Comparison of ENCODE assay signal across 8 cellular contexts in genomic region chr18:35582899-35583558, GRCh38. TPM values are rescaled to one million over a fixed set of nuclear protein-coding genes. Genes with fewer than 3 reads are reported as not detected.
DNase-seq lines count a peak whose midpoint lies in the region; ATAC-seq and TF ChIP-seq lines count a peak whose summit lies in the region.

No MANE protein-coding gene starts in this region.

- DNase-seq in A673 (ENCODE audit: low spot score) (peak; percentile 53), GM23338 (ENCODE audit: low spot score) (peak; percentile 17), hepatocyte (ENCODE audit: low spot score) (peak; percentile 44), HK-2 (ENCODE audit: unreplicated experiment) (no peak)
- no peak for DNase-seq in activated CD4-positive, alpha-beta T cell treated with anti-CD3 and anti-CD28 coated beads, Interleukin-2, amount 50 U/mL, for 1 hour

- peaks cover 41% of the 10 kb centered on the region for H3K36me3 Mint-ChIP-seq in GM23338 (ENCODE audit: low read depth)

- CTCF ChIA-PET in A673 (lab: Charles Lee): no interaction called here

- H2AFZ ChIP-seq in GM23338 (no peak overlapping the region), SU-DHL-6 (ENCODE audit: low read depth, low read length, severe bottlenecking) (no peak overlapping the region), hepatocyte (no peak overlapping the region)

- peaks cover 61% of the 10 kb centered on the region for H3K79me2 ChIP-seq in GM23338 (replicated peaks; ENCODE audit: insufficient read depth)
- H3K79me2 ChIP-seq in SU-DHL-6 (ENCODE audit: insufficient read depth, low read length): no peaks in the 10 kb centered on the region
- peaks cover 63% of the 10 kb centered on the region for H3K79me2 ChIP-seq in hepatocyte

- H3K4me1 ChIP-seq in A673 (ENCODE audit: insufficient read depth, low read length, poor library complexity, severe bottlenecking) (no peaks in the 10 kb centered on the region), GM23338 (ENCODE audit: insufficient read depth) (peaks cover 18% of the 10 kb centered on the region), hepatocyte (ENCODE audit: insufficient read depth) (peaks cover 18% of the 10 kb centered on the region), subcutaneous abdominal adipose tissue (ENCODE audit: control insufficient read depth in 5 of 5, insufficient read depth in 5 of 5, low read length in 5 of 5) (peaks cover 0 to 28% (median 26%) of the 10 kb centered on the region in 5 donors)

- H3K9me2 ChIP-seq in GM23338 (ENCODE audit: insufficient read depth) (no peaks in the 10 kb centered on the region), SU-DHL-6 (replicated peaks; ENCODE audit: insufficient read depth, low read length) (no peaks in the 10 kb centered on the region), hepatocyte (replicated peaks; ENCODE audit: insufficient read depth) (no peaks in the 10 kb centered on the region)

- BruUV-seq in A673 (replicated peaks; lab: Mats Ljungman, UMichigan): no TSS peak

- no peak overlapping the region for H3K4me3 ChIP-seq in A673 (ENCODE audit: low read depth, low read length, poor library complexity, severe bottlenecking)
- peak overlapping the region; percentile 96 for H3K4me3 ChIP-seq in GM23338
- no peak overlapping the region for H3K4me3 ChIP-seq in SU-DHL-6 (ENCODE audit: insufficient read depth, low read length, poor library complexity, severe bottlenecking)
- peak overlapping the region; percentile 90 for H3K4me3 ChIP-seq in hepatocyte
- peak overlapping the region; percentile 79 to 82 (median 80) for H3K4me3 ChIP-seq in subcutaneous abdominal adipose tissue (ENCODE audit: low read depth in 1 of 5, low read length in 5 of 5)

- ATAC-seq in GM23338 (no peak), HG02852 (IDR thresholded peaks at IDR 0.05; ENCODE audit: unreplicated experiment) (no peak)

- H3K9me3 Mint-ChIP-seq in GM23338: peaks cover 35% of the 10 kb centered on the region

- no peaks in the 10 kb centered on the region for H3K36me3 ChIP-seq in A673 (ENCODE audit: insufficient read depth, low read length, poor library complexity, severe bottlenecking)
- peaks cover 8% of the 10 kb centered on the region for H3K36me3 ChIP-seq in GM23338 (ENCODE audit: insufficient read depth)
- 0 out of 2 replicates have a peak, but pooled peaks cover 5% of the 10 kb centered on the region for H3K36me3 ChIP-seq in SU-DHL-6 (ENCODE audit: low read length)
- H3K36me3 ChIP-seq in hepatocyte (replicated peaks; ENCODE audit: insufficient read depth, low read depth): no peaks in the 10 kb centered on the region
- peaks cover 0 to 5% (median 0%) of the 10 kb centered on the region in 5 donors for H3K36me3 ChIP-seq in subcutaneous abdominal adipose tissue (ENCODE audit: control insufficient read depth in 5 of 5, insufficient read depth in 5 of 5, low read length in 5 of 5)

- H3K27me3 Mint-ChIP-seq in GM23338 (ENCODE audit: insufficient read depth, low read depth, poor library complexity): no peaks in the 10 kb centered on the region

- H3K9me3 ChIP-seq in A673 (ENCODE audit: low read depth, low read length, poor library complexity, severe bottlenecking) (peaks cover 15% of the 10 kb centered on the region), SU-DHL-6 (ENCODE audit: insufficient read depth, low read length) (no peaks in the 10 kb centered on the region), hepatocyte (ENCODE audit: low read depth) (peaks cover 12% of the 10 kb centered on the region), subcutaneous abdominal adipose tissue (ENCODE audit: control insufficient read depth in 5 of 5, low read length in 5 of 5) (peaks cover 0 to 5% (median 3%) of the 10 kb centered on the region in 5 donors)

- POLR2A ChIA-PET in A673 (lab: Charles Lee; ENCODE audit: low non-redundant PET): no interaction called here

- intact Hi-C loops in A673 (cut with micrococcal nuclease; ENCODE audit: unreplicated experiment): no loop called here

- no peaks in the 10 kb centered on the region for H3F3A ChIP-seq in GM23338 (replicated peaks; ENCODE audit: low read depth)
- H3F3A ChIP-seq in SU-DHL-6 (ENCODE audit: insufficient read depth): peaks cover 21% of the 10 kb centered on the region

- 24% methylated on average over 6 of the region's 6 CpGs for WGBS in hepatocyte (ENCODE audit: low lambda C conversion rate, missing lambda C conversion rate)

- H3K4me2 ChIP-seq in GM23338 (peak overlapping the region; percentile 98), SU-DHL-6 (ENCODE audit: low read depth, low read length, poor library complexity, severe bottlenecking) (peak overlapping the region; percentile 71), hepatocyte (peak overlapping the region; percentile 86)

- TF ChIP-seq CTCF in A673 (conservative IDR thresholded peaks at IDR 0.05; ENCODE audit: low read depth, low read length) (no peak), GM23338 (conservative IDR thresholded peaks at IDR 0.05; ENCODE audit: low read depth in 2 of 2) (no peak), SU-DHL-6 (IDR thresholded peaks at IDR 0.05; ENCODE audit: insufficient read depth, low read length, poor library complexity, severe bottlenecking) (no peak), hepatocyte (IDR thresholded peaks at IDR 0.05; ENCODE audit: poor library complexity) (no peak)

- H3K4me1 Mint-ChIP-seq in GM23338: peaks cover 13% of the 10 kb centered on the region

- H4K20me1 ChIP-seq in GM23338 (replicated peaks; ENCODE audit: insufficient read depth) (peaks cover 6% of the 10 kb centered on the region), SU-DHL-6 (ENCODE audit: low read depth, low read length) (peaks cover 3% of the 10 kb centered on the region; the same call in 1 of the 2 replicates), hepatocyte (ENCODE audit: insufficient read depth, poor library complexity, severe bottlenecking) (peaks cover 11% of the 10 kb centered on the region)

- peaks cover 12% of the 10 kb centered on the region for H3K27me3 ChIP-seq in A673 (replicated peaks; ENCODE audit: insufficient read depth, low read depth, low read length, poor library complexity)
- H3K27me3 ChIP-seq in GM23338 (ENCODE audit: insufficient read depth): peaks cover 25% of the 10 kb centered on the region
- H3K27me3 ChIP-seq in SU-DHL-6 (ENCODE audit: low read length): no peaks in the 10 kb centered on the region
- H3K27me3 ChIP-seq in hepatocyte: no peaks in the 10 kb centered on the region
- H3K27me3 ChIP-seq in subcutaneous abdominal adipose tissue (ENCODE audit: control insufficient read depth in 5 of 5, insufficient read depth in 4 of 5, low read length in 5 of 5): no peaks in the 10 kb centered on the region

- peak overlapping the region; percentile 76 for H3K4me3 Mint-ChIP-seq in GM23338

- no peak overlapping the region for H3K27ac ChIP-seq in A673 (ENCODE audit: low read depth, low read length, poor library complexity, severe bottlenecking)
- no peak overlapping the region for H3K27ac ChIP-seq in GM23338 (ENCODE audit: low read depth)
- H3K27ac ChIP-seq in SU-DHL-6 (ENCODE audit: low read depth, low read length): no peak overlapping the region
- H3K27ac ChIP-seq in hepatocyte: peak overlapping the region; percentile 89
- H3K27ac ChIP-seq in subcutaneous abdominal adipose tissue (ENCODE audit: low read depth, low read length): no peak overlapping the region

- H3K9ac ChIP-seq in SU-DHL-6 (ENCODE audit: low read length) (no peak overlapping the region), subcutaneous abdominal adipose tissue (ENCODE audit: low read length in 5 of 5) (peak overlapping the region in 3 of 5 donors; percentile 8 to 87 (median 86))

- no peak overlapping the region for H3K27ac Mint-ChIP-seq in GM23338

TF ChIP-seq in GM23338, 12 proteins besides CTCF, POLR2A, EP300 and RAD21:
- TF ChIP-seq, protein P1, sequence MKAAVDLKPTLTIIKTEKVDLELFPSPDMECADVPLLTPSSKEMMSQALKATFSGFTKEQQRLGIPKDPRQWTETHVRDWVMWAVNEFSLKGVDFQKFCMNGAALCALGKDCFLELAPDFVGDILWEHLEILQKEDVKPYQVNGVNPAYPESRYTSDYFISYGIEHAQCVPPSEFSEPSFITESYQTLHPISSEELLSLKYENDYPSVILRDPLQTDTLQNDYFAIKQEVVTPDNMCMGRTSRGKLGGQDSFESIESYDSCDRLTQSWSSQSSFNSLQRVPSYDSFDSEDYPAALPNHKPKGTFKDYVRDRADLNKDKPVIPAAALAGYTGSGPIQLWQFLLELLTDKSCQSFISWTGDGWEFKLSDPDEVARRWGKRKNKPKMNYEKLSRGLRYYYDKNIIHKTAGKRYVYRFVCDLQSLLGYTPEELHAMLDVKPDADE (IDR thresholded peaks at IDR 0.05): no peak
- TF ChIP-seq ZNF331 (CRISPR knock-in tag; IDR thresholded peaks at IDR 0.05; ENCODE audit: low read depth): no peak
- TF ChIP-seq NANOG (IDR thresholded peaks at IDR 0.05; ENCODE audit: borderline replicate concordance): no peak

RNA-seq across cellular contexts. Expression of gene GALNT1, which starts 1.5 kb away (rescaled TPM):
- 25.6 and 30.7 TPM in 2 replicates for total RNA-seq in A673 (2021)
- 60.8 and 67.4 TPM in 2 replicates for total RNA-seq in GM23338 (2014; rRNA removed; shearing (Covaris generic))
- polyA plus RNA-seq in GM23338 (2016; fragmentation: Nextera tagmentation; extraction: Ambion mirVana): 36.4 and 37.4 TPM in 2 replicates
- 222 and 231 TPM in 2 replicates for total RNA-seq in hepatocyte
- polyA plus RNA-seq in hepatocyte: 240 and 271 TPM in 2 replicates

Comparison
In these comparisons a context has a peak if more than half of its experiments do, and no peak if none do; other contexts are left out.
1. DNase-seq: peak in A673 (single experiment), GM23338 (single experiment) and hepatocyte (single experiment); none in HK-2 (single experiment) and activated CD4-positive, alpha-beta T cell treated with anti-CD3 and anti-CD28 coated beads, Interleukin-2, amount 50 U/mL, for 1 hour (single experiment).
2. H3K4me3 ChIP-seq: peak in GM23338 (single experiment), hepatocyte (single experiment) and subcutaneous abdominal adipose tissue (5 of 5); none in A673 (single experiment) and SU-DHL-6 (single experiment).
3. Peak in every context shown above with its lines, with median percentiles within 50 percentile points of each other: H3K4me2 ChIP-seq.